Comparison of ENCODE assay signal across 2 cellular contexts in genomic region chr5:45172634-45173033, GRCh38.
DNase-seq lines count a peak whose midpoint lies in the region; ATAC-seq, FAIRE-seq and TF ChIP-seq lines count a peak whose summit lies in the region.
"Not testable (repeated sequence)": the region's sequence is repeated elsewhere in the genome, so short reads cannot be mapped to it uniquely, and the experiment has no call there.

No MANE protein-coding gene starts in this region.

- 47% methylated on average over 11 of the region's 11 CpGs for WGBS in A549 (ENCODE audit: missing lambda C conversion rate)

- not testable (repeated sequence) for H3K4me1 ChIP-seq in A549; HEK293 (ENCODE audit: control insufficient read depth, insufficient read depth, low read length)

- ATAC-seq in A549 = not testable (repeated sequence)

- CTCF ChIA-PET in A549 (lab: Yijun Ruan, JAX); HEK293 (lab: Yijun Ruan, JAX): not testable (repeated sequence)

- H3K4me3 ChIP-seq in A549; HEK293 (ENCODE audit: low read depth, low read length): not testable (repeated sequence)

- not testable (repeated sequence) for H3K36me3 ChIP-seq in HEK293 (ENCODE audit: control insufficient read depth in 2 of 2, insufficient read depth in 1 of 2, low read length in 2 of 2)

- POLR2A ChIA-PET in A549 (lab: Yijun Ruan, JAX); HEK293 (lab: Yijun Ruan, JAX): not testable (repeated sequence)

- DNase-seq in A549 (ENCODE audit: low read depth in 1 of 2, low spot score in 1 of 2) = not testable (repeated sequence)

- TF ChIP-seq EP300 in A549 (IDR thresholded peaks at IDR 0.05) = not testable (repeated sequence)

- FAIRE-seq in A549 (lab: Jason Lieb, UNC) = not testable (repeated sequence)

- H3K27ac ChIP-seq in A549; HEK293 (ENCODE audit: extremely low read depth, low read depth, low read length): not testable (repeated sequence)

- TF ChIP-seq RAD21 in A549 (conservative IDR thresholded peaks at IDR 0.05 in 1 of 2, IDR thresholded peaks at IDR 0.05 in 1 of 2) = not testable (repeated sequence)

- H3K9me3 ChIP-seq in A549; HEK293 (ENCODE audit: control insufficient read depth, insufficient read depth, low read depth, low read length): not testable (repeated sequence)

- TF ChIP-seq CTCF in A549 (IDR thresholded peaks at IDR 0.05); HEK293 (tag by site-specific recombination; IDR thresholded peaks at IDR 0.05): not testable (repeated sequence)

- not testable (repeated sequence) for H3K4me2 ChIP-seq in A549

- TF ChIP-seq POLR2A in A549 (IDR thresholded peaks at IDR 0.05; ENCODE audit: low read length) = not testable (repeated sequence)

TF ChIP-seq in A549, 52 proteins besides CTCF, POLR2A, EP300 and RAD21:
- TF ChIP-seq ZC3H11A (IDR thresholded peaks at IDR 0.05) = peak; percentile 75

TF ChIP-seq in HEK293, 187 proteins besides CTCF, POLR2A, EP300 and RAD21 (continues in another document):
- peak; percentile 43 for TF ChIP-seq ZNF629 (tag by site-specific recombination; IDR thresholded peaks at IDR 0.05)
- TF ChIP-seq ZNF664 (tag by site-specific recombination; IDR thresholded peaks at IDR 0.05) = peak; percentile 48; the same call in 1 of the 2 replicates
- TF ChIP-seq ZNF266 (tag by site-specific recombination; IDR thresholded peaks at IDR 0.05; ENCODE audit: low read depth) = peak; percentile 76; the same call in 1 of the 2 replicates
- peak; percentile 34; the same call in 1 of the 2 replicates for TF ChIP-seq ZNF19 (tag by site-specific recombination; IDR thresholded peaks at IDR 0.05; ENCODE audit: low read depth)
- TF ChIP-seq, protein P1, sequence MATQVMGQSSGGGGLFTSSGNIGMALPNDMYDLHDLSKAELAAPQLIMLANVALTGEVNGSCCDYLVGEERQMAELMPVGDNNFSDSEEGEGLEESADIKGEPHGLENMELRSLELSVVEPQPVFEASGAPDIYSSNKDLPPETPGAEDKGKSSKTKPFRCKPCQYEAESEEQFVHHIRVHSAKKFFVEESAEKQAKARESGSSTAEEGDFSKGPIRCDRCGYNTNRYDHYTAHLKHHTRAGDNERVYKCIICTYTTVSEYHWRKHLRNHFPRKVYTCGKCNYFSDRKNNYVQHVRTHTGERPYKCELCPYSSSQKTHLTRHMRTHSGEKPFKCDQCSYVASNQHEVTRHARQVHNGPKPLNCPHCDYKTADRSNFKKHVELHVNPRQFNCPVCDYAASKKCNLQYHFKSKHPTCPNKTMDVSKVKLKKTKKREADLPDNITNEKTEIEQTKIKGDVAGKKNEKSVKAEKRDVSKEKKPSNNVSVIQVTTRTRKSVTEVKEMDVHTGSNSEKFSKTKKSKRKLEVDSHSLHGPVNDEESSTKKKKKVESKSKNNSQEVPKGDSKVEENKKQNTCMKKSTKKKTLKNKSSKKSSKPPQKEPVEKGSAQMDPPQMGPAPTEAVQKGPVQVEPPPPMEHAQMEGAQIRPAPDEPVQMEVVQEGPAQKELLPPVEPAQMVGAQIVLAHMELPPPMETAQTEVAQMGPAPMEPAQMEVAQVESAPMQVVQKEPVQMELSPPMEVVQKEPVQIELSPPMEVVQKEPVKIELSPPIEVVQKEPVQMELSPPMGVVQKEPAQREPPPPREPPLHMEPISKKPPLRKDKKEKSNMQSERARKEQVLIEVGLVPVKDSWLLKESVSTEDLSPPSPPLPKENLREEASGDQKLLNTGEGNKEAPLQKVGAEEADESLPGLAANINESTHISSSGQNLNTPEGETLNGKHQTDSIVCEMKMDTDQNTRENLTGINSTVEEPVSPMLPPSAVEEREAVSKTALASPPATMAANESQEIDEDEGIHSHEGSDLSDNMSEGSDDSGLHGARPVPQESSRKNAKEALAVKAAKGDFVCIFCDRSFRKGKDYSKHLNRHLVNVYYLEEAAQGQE (tag by site-specific recombination; IDR thresholded peaks at IDR 0.05) = peak; percentile 77
- TF ChIP-seq ZNF501 (tag by site-specific recombination; IDR thresholded peaks at IDR 0.05) = peak; percentile 39; the same call in 1 of the 2 replicates
- TF ChIP-seq ZNF518A (tag by site-specific recombination; conservative IDR thresholded peaks at IDR 0.05; ENCODE audit: low read depth) = peak; percentile 89
- peak; percentile 94 for TF ChIP-seq ZNF394 (tag by site-specific recombination; IDR thresholded peaks at IDR 0.05; ENCODE audit: borderline replicate concordance)
- peak; percentile 48; the same call in 1 of the 2 replicates for TF ChIP-seq GLI2 (tag by site-specific recombination; IDR thresholded peaks at IDR 0.05; ENCODE audit: borderline replicate concordance, low read depth)
- peak; percentile 88 for TF ChIP-seq ZNF426 (tag by site-specific recombination; IDR thresholded peaks at IDR 0.05)
- TF ChIP-seq ZBTB8A (tag by site-specific recombination; IDR thresholded peaks at IDR 0.05) = peak; percentile 72
- 0 out of 2 replicates have a peak, but pooled peaks have one; percentile 68 for TF ChIP-seq ZNF138 (tag by site-specific recombination; IDR thresholded peaks at IDR 0.05; ENCODE audit: borderline replicate concordance)
- peak; percentile 67 for TF ChIP-seq ZNF510 (tag by site-specific recombination; IDR thresholded peaks at IDR 0.05; ENCODE audit: insufficient replicate concordance)
- peak; percentile 92; the same call in 1 of the 2 replicates for TF ChIP-seq ZNF202 (tag by site-specific recombination; IDR thresholded peaks at IDR 0.05; ENCODE audit: borderline replicate concordance)
- peak; percentile 67 for TF ChIP-seq ZNF529 (tag by site-specific recombination; IDR thresholded peaks at IDR 0.05; ENCODE audit: insufficient replicate concordance)
- peak; percentile 73 for TF ChIP-seq ZXDB (tag by site-specific recombination; IDR thresholded peaks at IDR 0.05)
- TF ChIP-seq, protein P2, sequence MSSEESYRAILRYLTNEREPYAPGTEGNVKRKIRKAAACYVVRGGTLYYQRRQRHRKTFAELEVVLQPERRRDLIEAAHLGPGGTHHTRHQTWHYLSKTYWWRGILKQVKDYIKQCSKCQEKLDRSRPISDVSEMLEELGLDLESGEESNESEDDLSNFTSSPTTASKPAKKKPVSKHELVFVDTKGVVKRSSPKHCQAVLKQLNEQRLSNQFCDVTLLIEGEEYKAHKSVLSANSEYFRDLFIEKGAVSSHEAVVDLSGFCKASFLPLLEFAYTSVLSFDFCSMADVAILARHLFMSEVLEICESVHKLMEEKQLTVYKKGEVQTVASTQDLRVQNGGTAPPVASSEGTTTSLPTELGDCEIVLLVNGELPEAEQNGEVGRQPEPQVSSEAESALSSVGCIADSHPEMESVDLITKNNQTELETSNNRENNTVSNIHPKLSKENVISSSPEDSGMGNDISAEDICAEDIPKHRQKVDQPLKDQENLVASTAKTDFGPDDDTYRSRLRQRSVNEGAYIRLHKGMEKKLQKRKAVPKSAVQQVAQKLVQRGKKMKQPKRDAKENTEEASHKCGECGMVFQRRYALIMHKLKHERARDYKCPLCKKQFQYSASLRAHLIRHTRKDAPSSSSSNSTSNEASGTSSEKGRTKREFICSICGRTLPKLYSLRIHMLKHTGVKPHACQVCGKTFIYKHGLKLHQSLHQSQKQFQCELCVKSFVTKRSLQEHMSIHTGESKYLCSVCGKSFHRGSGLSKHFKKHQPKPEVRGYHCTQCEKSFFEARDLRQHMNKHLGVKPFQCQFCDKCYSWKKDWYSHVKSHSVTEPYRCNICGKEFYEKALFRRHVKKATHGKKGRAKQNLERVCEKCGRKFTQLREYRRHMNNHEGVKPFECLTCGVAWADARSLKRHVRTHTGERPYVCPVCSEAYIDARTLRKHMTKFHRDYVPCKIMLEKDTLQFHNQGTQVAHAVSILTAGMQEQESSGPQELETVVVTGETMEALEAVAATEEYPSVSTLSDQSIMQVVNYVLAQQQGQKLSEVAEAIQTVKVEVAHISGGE (tag by site-specific recombination; conservative IDR thresholded peaks at IDR 0.05; ENCODE audit: low read depth) = peak; percentile 83
- TF ChIP-seq ZNF292 (tag by site-specific recombination; IDR thresholded peaks at IDR 0.05; ENCODE audit: borderline replicate concordance, low read depth) = 0 out of 2 replicates have a peak, but pooled peaks have one; percentile 19
